27 cellular contexts compared by ENCODE assay signal in the genomic region with DNA sequence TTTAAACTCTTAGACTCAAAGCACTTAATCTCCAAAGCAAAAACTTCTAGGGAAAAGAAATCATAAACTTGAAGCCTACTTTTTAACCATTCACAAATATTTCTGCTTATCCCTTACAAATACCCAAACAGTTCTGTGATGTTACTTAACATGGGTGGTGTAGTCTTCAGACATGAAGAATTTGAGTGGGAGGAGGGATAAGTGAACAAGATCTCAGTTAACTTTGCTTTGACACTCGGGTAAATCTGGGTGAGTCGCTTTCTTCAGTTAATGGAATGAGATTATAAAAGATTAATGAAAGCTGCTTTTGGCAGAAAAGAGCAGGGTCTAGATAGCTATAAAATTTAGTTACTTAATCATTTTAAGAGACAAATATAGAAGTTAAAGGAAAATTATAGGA. TPM values are rescaled to one million over a fixed set of nuclear protein-coding genes. Genes with fewer than 3 reads are reported as not detected.
"Had no signal": no experiment of that assay in that cellular context is flagged by ENCODE, and none has a peak within 500 bp of the region (broad histone marks: within the 10 kb centered on the region; RNA-seq: fewer than 3 reads in every experiment).

No MANE protein-coding gene starts in this region.

- ATAC-seq: activated CD8-positive, alpha-beta T cell treated with anti-CD3 and anti-CD28 coated beads for 36 hours; esophagus mucosa; gastrocnemius medialis; left colon; T-helper 17 cell had no signal

- DNase-seq: activated B cell treated with CpG ODN at 0.5 μM for 24 hours; activated CD4-positive, alpha-beta T cell treated with anti-CD3 and anti-CD28 coated beads, Interleukin-2, amount 50 U/mL, for 1 hour; activated CD8-positive, alpha-beta T cell treated with anti-CD3 and anti-CD28 coated beads for 36 hours; activated T-cell treated with anti-CD3 and anti-CD28 coated beads, Interleukin-2, amount 50 U/mL, for 48 hours; brain microvascular endothelial cell; endodermal cell; gastrocnemius medialis; hippocampal formation; kidney; left colon; naive B cell; ovary; spleen; stimulated activated naive CD4-positive, alpha-beta T cell treated with Interleukin-2 at 50 U/mL for 16 hours; T-helper 17 cell; T1000; uterus had no signal

- H3K4me3 Mint-ChIP-seq: activated B cell treated with CpG ODN at 0.5 μM for 24 hours; activated CD8-positive, alpha-beta T cell treated with anti-CD3 and anti-CD28 coated beads for 36 hours; activated naive CD4-positive, alpha-beta T cell treated with anti-CD3 and anti-CD28 coated beads, Interleukin-2, amount 50 U/mL, for 24 hours; endodermal cell; mesothelial cell of epicardium; naive B cell; T-helper 17 cell; type B pancreatic cell had no signal

- H3K27me3 Mint-ChIP-seq: activated B cell treated with CpG ODN at 0.5 μM for 24 hours; activated CD8-positive, alpha-beta T cell treated with anti-CD3 and anti-CD28 coated beads for 36 hours; activated naive CD4-positive, alpha-beta T cell treated with anti-CD3 and anti-CD28 coated beads, Interleukin-2, amount 50 U/mL, for 24 hours; naive B cell; progenitor cell of endocrine pancreas; T-helper 17 cell; type B pancreatic cell had no signal

- H3K27me3 ChIP-seq: ascending aorta, brain microvascular endothelial cell, gastrocnemius medialis, ovary, right atrium auricular region, spleen, uterus had no signal

- H3K36me3 ChIP-seq: ascending aorta, brain microvascular endothelial cell, gastrocnemius medialis, ovary, right atrium auricular region, spleen, thoracic aorta, uterus had no signal

- H3K27ac Mint-ChIP-seq: activated B cell treated with CpG ODN at 0.5 μM for 24 hours; activated CD8-positive, alpha-beta T cell treated with anti-CD3 and anti-CD28 coated beads for 36 hours; activated naive CD4-positive, alpha-beta T cell treated with anti-CD3 and anti-CD28 coated beads, Interleukin-2, amount 50 U/mL, for 24 hours; activated T-helper 2 cell treated with anti-CD3 and anti-CD28 coated beads, Interferon-gamma antibody, Interleukin-2, Interleukin-4, amounts not matched to agents 10 μg/mL and 5 μg/mL and 100 μg/mL, durations not matched to agents 14 hours and 24 hours and 36 hours; endodermal cell; mesothelial cell of epicardium; naive B cell; progenitor cell of endocrine pancreas; T-helper 17 cell; type B pancreatic cell had no signal

- H3K4me1 ChIP-seq: ascending aorta, gastrocnemius medialis, right atrium auricular region, spleen, uterus had no signal

- H3K36me3 Mint-ChIP-seq: activated naive CD4-positive, alpha-beta T cell treated with anti-CD3 and anti-CD28 coated beads, Interleukin-2, amount 50 U/mL, for 24 hours; mesothelial cell of epicardium; naive B cell; type B pancreatic cell had no signal

- H3K4me3 ChIP-seq: ascending aorta, gastrocnemius medialis, ovary, right atrium auricular region, spleen, thoracic aorta, uterus had no signal

- H3K27ac ChIP-seq: ascending aorta, brain microvascular endothelial cell, gastrocnemius medialis, ovary, right atrium auricular region, spleen, thoracic aorta, uterus had no signal

- H3K9me3 Mint-ChIP-seq: activated B cell treated with CpG ODN at 0.5 μM for 24 hours; activated T-helper 2 cell treated with anti-CD3 and anti-CD28 coated beads, Interferon-gamma antibody, Interleukin-2, Interleukin-4, amounts not matched to agents 10 μg/mL and 5 μg/mL and 100 μg/mL, durations not matched to agents 14 hours and 24 hours and 36 hours; endodermal cell; type B pancreatic cell had no signal

- H3K9me3 ChIP-seq: ascending aorta, gastrocnemius medialis, ovary, right atrium auricular region, thoracic aorta, uterus had no signal

- H3K4me1 Mint-ChIP-seq: activated B cell treated with CpG ODN at 0.5 μM for 24 hours; activated naive CD4-positive, alpha-beta T cell treated with anti-CD3 and anti-CD28 coated beads, Interleukin-2, amount 50 U/mL, for 24 hours; naive B cell; T-helper 17 cell had no signal

RNA-seq across cellular contexts. Expression of a gene that starts 47.5 kb away (rescaled TPM):
- total RNA-seq: activated B cell treated with CpG ODN at 0.5 μM for 24 hours; activated CD8-positive, alpha-beta T cell treated with anti-CD3 and anti-CD28 coated beads for 36 hours; activated T-helper 2 cell treated with anti-CD3 and anti-CD28 coated beads, Interferon-gamma antibody, Interleukin-2, Interleukin-4, amounts not matched to agents 10 μg/mL and 5 μg/mL and 100 μg/mL, durations not matched to agents 14 hours and 24 hours and 36 hours; ascending aorta; chondrocyte; gastrocnemius medialis; progenitor cell of endocrine pancreas; T-helper 17 cell had no signal

RNA-seq across cellular contexts. Expression of a gene that starts 51.3 kb away (rescaled TPM):
- total RNA-seq: activated B cell treated with CpG ODN at 0.5 μM for 24 hours; activated CD8-positive, alpha-beta T cell treated with anti-CD3 and anti-CD28 coated beads for 36 hours; activated T-helper 2 cell treated with anti-CD3 and anti-CD28 coated beads, Interferon-gamma antibody, Interleukin-2, Interleukin-4, amounts not matched to agents 10 μg/mL and 5 μg/mL and 100 μg/mL, durations not matched to agents 14 hours and 24 hours and 36 hours; chondrocyte; esophagus mucosa; mesothelial cell of epicardium; T-helper 17 cell had no signal
